ENCODE assay signal across 15 cellular contexts in genomic region chr9:38044706-38045105, GRCh38.
"Had no signal": no experiment of that assay in that cellular context is flagged by ENCODE, and none has a peak within 500 bp of the region (broad histone marks: within the 10 kb centered on the region; RNA-seq: fewer than 3 reads in every experiment).

No MANE protein-coding gene starts in this region.

- H3K4me3 ChIP-seq: adrenal gland, skin epidermis, transverse colon had no signal

- H3K36me3 Mint-ChIP-seq: immature natural killer cell; natural killer cell treated with Interleukin-12 subunit alpha and Interleukin-12 subunit beta and Interleukin-15 and Interleukin-18, amount 100 ng/mL, for 72 hours had no signal

- H3K36me3 ChIP-seq: adrenal gland, transverse colon had no signal

- FAIRE-seq: TTC549 had no signal

- H3K27ac Mint-ChIP-seq: natural killer cell treated with Interleukin-12 subunit alpha and Interleukin-12 subunit beta and Interleukin-15 and Interleukin-18, amount 100 ng/mL, for 72 hours had no signal

- H3K27ac ChIP-seq: adrenal gland, transverse colon had no signal

- H3K4me3 Mint-ChIP-seq: immature natural killer cell; natural killer cell treated with Interleukin-12 subunit alpha and Interleukin-12 subunit beta and Interleukin-15 and Interleukin-18, amount 100 ng/mL, for 72 hours had no signal

- H3K27me3 ChIP-seq: adrenal gland, transverse colon had no signal

- H3K9me3 Mint-ChIP-seq: immature natural killer cell; natural killer cell treated with Interleukin-12 subunit alpha and Interleukin-12 subunit beta and Interleukin-15 and Interleukin-18, amount 100 ng/mL, for 72 hours had no signal

- ATAC-seq: left lobe of liver; natural killer cell treated with Interleukin-12 subunit alpha and Interleukin-12 subunit beta and Interleukin-15 and Interleukin-18, amount 100 ng/mL, for 72 hours had no signal

- DNase-seq: activated CD4-positive, alpha-beta T cell treated with anti-CD3 and anti-CD28 coated beads, Interleukin-2, amount 50 U/mL, for 4 hours; activated CD4-positive, CD25-positive, alpha-beta regulatory T cell treated with anti-CD3 and anti-CD28 coated beads, Interleukin-2, amount 50 U/mL, for 72 hours; activated naive CD4-positive, alpha-beta T cell treated with anti-CD3 and anti-CD28 coated beads, Interleukin-2, amount 50 U/mL, for 16 hours; activated T-cell treated with anti-CD3 and anti-CD28 coated beads, Interleukin-2, amount 50 U/mL, for 1 hour; dermis blood vessel endothelial cell; erythroblast; immature natural killer cell; occipital lobe; T-helper 2 cell; transverse colon had no signal

- H3K9me3 ChIP-seq: adrenal gland, transverse colon had no signal
